In genomic region chr21:46498335-46499050, GRCh38 we compare ENCODE assay signal across 17 cellular contexts. TPM values are rescaled to one million over a fixed set of nuclear protein-coding genes. Genes with fewer than 3 reads are reported as not detected.
DNase-seq lines count a peak whose midpoint lies in the region; ATAC-seq lines count a peak whose summit lies in the region.
"Had no signal": no experiment of that assay in that cellular context is flagged by ENCODE, and none has a peak within 500 bp of the region (broad histone marks: within the 10 kb centered on the region; RNA-seq: fewer than 3 reads in every experiment).

No MANE protein-coding gene starts in this region.

- H3K4me1 Mint-ChIP-seq in CD4-positive, alpha-beta memory T cell, result peaks cover 21 to 49% (median 24%) of the 10 kb centered on the region in 4 donors
- H3K4me1 Mint-ChIP-seq in activated T-helper 17 cell treated with anti-CD3 and anti-CD28 coated beads, Interleukin-2, amount 50 U/mL, for 72 hours, result peaks cover 10% of the 10 kb centered on the region
- peaks cover 32 to 85% of the 10 kb centered on the region in 2 donors for H3K4me1 Mint-ChIP-seq in immature natural killer cell

- H3K27me3 ChIP-seq in CD4-positive, alpha-beta memory T cell (ENCODE audit: insufficient read depth, low read length), result no peaks in the 10 kb centered on the region
- H3K27me3 ChIP-seq: gastroesophageal sphincter, stomach, uterus had no signal

- H3K27ac ChIP-seq in CD4-positive, alpha-beta memory T cell (ENCODE audit: low read depth, low read length), result no peak overlapping the region
- H3K27ac ChIP-seq: gastroesophageal sphincter, stomach, uterus had no signal

- peaks cover 28% of the 10 kb centered on the region for H3K4me1 ChIP-seq in CD4-positive, alpha-beta memory T cell (ENCODE audit: insufficient read depth, low read length)
- H3K4me1 ChIP-seq: gastroesophageal sphincter, uterus had no signal

- H3K9me3 ChIP-seq in CD4-positive, alpha-beta memory T cell (ENCODE audit: control insufficient read depth in 1 of 2, low read length in 2 of 2), result no peaks in the 10 kb centered on the region
- H3K9me3 ChIP-seq: gastroesophageal sphincter, stomach, uterus had no signal

- DNase-seq in CD4-positive, alpha-beta memory T cell, result no peak
- DNase-seq in HK-2 (ENCODE audit: unreplicated experiment) (peak; percentile 53), kidney tubule cell (ENCODE audit: low spot score) (peak; percentile 11), immature natural killer cell (no peak), NCI-H1092 treated with DMSO at 0.1 percent for 48 hours (lab: John Stamatoyannopoulos, UW) (no peak)
- DNase-seq: activated CD8-positive, alpha-beta T cell treated with anti-CD3 and anti-CD28 coated beads, Interleukin-2, amount 10 ng/mL, durations not matched to agents 7 days and 5 days; amniotic stem cell; NCI-H1694 treated with DMSO at 0.1 percent for 48 hours; NCI-H510A treated with DMSO at 0.1 percent for 48 hours; retina; stomach; uterus had no signal

- H3K9me3 Mint-ChIP-seq in CD4-positive, alpha-beta memory T cell, result peaks cover 0 to under 1% (median 0%) of the 10 kb centered on the region in 8 donors
- H3K9me3 Mint-ChIP-seq in activated T-helper 17 cell treated with anti-CD3 and anti-CD28 coated beads, Interleukin-2, amount 50 U/mL, for 72 hours, result no peaks in the 10 kb centered on the region
- no peaks in the 10 kb centered on the region for H3K9me3 Mint-ChIP-seq in immature natural killer cell
- H3K9me3 Mint-ChIP-seq: activated T-helper 2 cell treated with anti-CD3 and anti-CD28 coated beads, Interferon-gamma antibody, Interleukin-2, Interleukin-4, amounts not matched to agents 10 μg/mL and 5 μg/mL and 100 μg/mL, durations not matched to agents 14 hours and 24 hours and 36 hours had no signal

- H3K4me3 Mint-ChIP-seq in CD4-positive, alpha-beta memory T cell, result no peak overlapping the region
- no peak overlapping the region for H3K4me3 Mint-ChIP-seq in activated T-helper 17 cell treated with anti-CD3 and anti-CD28 coated beads, Interleukin-2, amount 50 U/mL, for 72 hours
- no peak overlapping the region for H3K4me3 Mint-ChIP-seq in immature natural killer cell
- H3K4me3 Mint-ChIP-seq: activated CD8-positive, alpha-beta T cell treated with anti-CD3 and anti-CD28 coated beads, Interleukin-2, amount 10 ng/mL, durations not matched to agents 7 days and 5 days had no signal

- H3K27ac Mint-ChIP-seq in CD4-positive, alpha-beta memory T cell, result peak overlapping the region in 4 of 7 donors; percentile 46 to 76 (median 54)
- H3K27ac Mint-ChIP-seq in activated T-helper 17 cell treated with anti-CD3 and anti-CD28 coated beads, Interleukin-2, amount 50 U/mL, for 72 hours, result no peak overlapping the region
- H3K27ac Mint-ChIP-seq in immature natural killer cell, result peak overlapping the region in 3 of 6 donors; percentile 80 to 94 (median 87)
- H3K27ac Mint-ChIP-seq: activated CD8-positive, alpha-beta T cell treated with anti-CD3 and anti-CD28 coated beads, Interleukin-2, amount 10 ng/mL, durations not matched to agents 7 days and 5 days; activated T-helper 2 cell treated with anti-CD3 and anti-CD28 coated beads, Interferon-gamma antibody, Interleukin-2, Interleukin-4, amounts not matched to agents 10 μg/mL and 5 μg/mL and 100 μg/mL, durations not matched to agents 14 hours and 24 hours and 36 hours had no signal

- no peaks in the 10 kb centered on the region for H3K27me3 Mint-ChIP-seq in CD4-positive, alpha-beta memory T cell
- H3K27me3 Mint-ChIP-seq in activated T-helper 17 cell treated with anti-CD3 and anti-CD28 coated beads, Interleukin-2, amount 50 U/mL, for 72 hours, result no peaks in the 10 kb centered on the region
- no peaks in the 10 kb centered on the region for H3K27me3 Mint-ChIP-seq in immature natural killer cell (ENCODE audit: low read depth in 3 of 3)

- intact Hi-C loops in CD4-positive, alpha-beta memory T cell (cut with micrococcal nuclease), result no loop called here

- H3K4me3 ChIP-seq in CD4-positive, alpha-beta memory T cell (ENCODE audit: low read length in 2 of 2), result no peak overlapping the region
- H3K4me3 ChIP-seq: gastroesophageal sphincter, stomach, uterus had no signal

- peaks cover 41 to 64% of the 10 kb centered on the region in 2 donors for H3K36me3 Mint-ChIP-seq in CD4-positive, alpha-beta memory T cell
- H3K36me3 Mint-ChIP-seq in activated T-helper 17 cell treated with anti-CD3 and anti-CD28 coated beads, Interleukin-2, amount 50 U/mL, for 72 hours (ENCODE audit: low read depth), result peaks cover 74% of the 10 kb centered on the region
- H3K36me3 Mint-ChIP-seq in immature natural killer cell, result peaks cover 35 to 67% (median 45%) of the 10 kb centered on the region in 3 donors

- peak; percentile 83 for ATAC-seq in activated T-helper 17 cell treated with anti-CD3 and anti-CD28 coated beads, Interleukin-2, amount 50 U/mL, for 72 hours (replicated peaks)
- no peak for ATAC-seq in GM21529 (IDR thresholded peaks at IDR 0.05; ENCODE audit: unreplicated experiment)
- no peak for ATAC-seq in HG03342 (IDR thresholded peaks at IDR 0.05; ENCODE audit: unreplicated experiment)
- ATAC-seq: activated CD8-positive, alpha-beta T cell treated with anti-CD3 and anti-CD28 coated beads, Interleukin-2, amount 10 ng/mL, durations not matched to agents 7 days and 5 days; gastroesophageal sphincter had no signal

- peaks cover 19% of the 10 kb centered on the region for H3K36me3 ChIP-seq in CD4-positive, alpha-beta memory T cell (ENCODE audit: insufficient read depth, low read length)
- H3K36me3 ChIP-seq: uterus had no signal

- POLR2A ChIA-PET in CD4-positive, alpha-beta memory T cell (lab: Charles Lee; ENCODE audit: partially characterized antibody), result interaction anchor here (1.9 to 2.8 kb wide), 2 partner anchors 39 to 135 kb away, joined by 5 to 12 read pairs; partner anchors contain the start of gene DIP2A

- CTCF ChIA-PET in CD4-positive, alpha-beta memory T cell (lab: Charles Lee; ENCODE audit: partially characterized antibody), result interaction anchor here (1.4 to 2.9 kb wide), 3 partner anchors 54 to 141 kb away, joined by 4 to 10 read pairs (median 4); no protein-coding TSS in a partner anchor

RNA-seq across cellular contexts. Expression of gene DIP2A, which starts 39.8 kb away (rescaled TPM):
- total RNA-seq in CD4-positive, alpha-beta memory T cell, result 10 to 100 TPM; 94.6 to 95.9 TPM
- polyA plus RNA-seq in CD4-positive, alpha-beta memory T cell, result 10 to 100 TPM; 14.1 to 17.8 TPM
- 10 to 100 TPM; 43.6 to 49.3 TPM for total RNA-seq in activated T-helper 17 cell treated with anti-CD3 and anti-CD28 coated beads, Interleukin-2, amount 50 U/mL, for 72 hours
- polyA plus RNA-seq in immature natural killer cell, result 10 to 100 TPM; 23.1 to 64.8 (median 26.9) TPM

Comparison
In these comparisons a context has a peak if more than half of its experiments do, and no peak if none do; other contexts are left out.
1. DNase-seq: peak in HK-2 (single experiment) and kidney tubule cell (single experiment); none in CD4-positive, alpha-beta memory T cell (0 of 5), immature natural killer cell (0 of 3) and NCI-H1092 treated with DMSO at 0.1 percent for 48 hours (single experiment).